Comparison of ENCODE assay signal across 12 cellular contexts in genomic region chr22:19419086-19419463, GRCh38. TPM values are rescaled to one million over a fixed set of nuclear protein-coding genes. Genes with fewer than 3 reads are reported as not detected.
DNase-seq lines count a peak whose midpoint lies in the region; ATAC-seq, FAIRE-seq and TF ChIP-seq lines count a peak whose summit lies in the region.
"Had no signal": no experiment of that assay in that cellular context is flagged by ENCODE, and none has a peak within 500 bp of the region (broad histone marks: within the 10 kb centered on the region; RNA-seq: fewer than 3 reads in every experiment).

No MANE protein-coding gene starts in this region.

- ATAC-seq in SK-N-SH treated with all-trans-retinoic acid at 6 μM for 48 hours: no peak

- no peak for FAIRE-seq in GM12891 (lab: Jason Lieb, UNC)

- peak; percentile 20 to 40 for DNase-seq in AML-193 (lab: John Stamatoyannopoulos, UW)
- no peak for DNase-seq in GM12891 (ENCODE audit: insufficient read length, low spot score)
- peak; percentile 99 for DNase-seq in OCI-M1 (lab: John Stamatoyannopoulos, UW)
- DNase-seq in erythroblast (lab: John Stamatoyannopoulos, UW): peak; percentile 83 to 92
- DNase-seq in LoVo (ENCODE audit: low spot score): no peak
- no peak for DNase-seq in stimulated activated CD4-positive, alpha-beta T cell treated with anti-CD3 and anti-CD28 coated beads, Interleukin-12 subunit alpha, Interleukin-12 subunit beta, amount 100 ng/mL, for 4 hours
- no peak for DNase-seq in iPS-NIHi11 (ENCODE audit: low spot score)
- DNase-seq: effector CD4-positive, alpha-beta T cell; glutamatergic neuron; HFFc6; NCI-H1436 treated with DMSO at 0.1 percent for 48 hours had no signal

- TF ChIP-seq POLR2A in GM12891 (IDR thresholded peaks at IDR 0.05; ENCODE audit: low read depth, low read length) (no peak), erythroblast (IDR thresholded peaks at IDR 0.05; ENCODE audit: low read length) (no peak)

TF ChIP-seq in GM12891, 5 proteins besides CTCF, POLR2A, EP300 and RAD21:
- TF ChIP-seq SPI1 (IDR thresholded peaks at IDR 0.05; ENCODE audit: low read depth, low read length): peak; percentile 77
- no peak for TF ChIP-seq PAX5 (IDR thresholded peaks at IDR 0.05; ENCODE audit: insufficient read depth, low read length, severe bottlenecking)

TF ChIP-seq in SK-N-SH treated with all-trans-retinoic acid at 6 μM for 48 hours, 23 proteins besides CTCF, POLR2A, EP300 and RAD21:
- no peak for TF ChIP-seq ZNF8 (CRISPR knock-in tag; IDR thresholded peaks at IDR 0.05)
- no peak for TF ChIP-seq RARB (CRISPR knock-in tag; IDR thresholded peaks at IDR 0.05)
- TF ChIP-seq POU6F1 (CRISPR knock-in tag; IDR thresholded peaks at IDR 0.05; ENCODE audit: borderline replicate concordance, low read depth): no peak
- no peak for TF ChIP-seq OSR1 (CRISPR knock-in tag; IDR thresholded peaks at IDR 0.05)
- no peak for TF ChIP-seq ZNF70 (CRISPR knock-in tag; IDR thresholded peaks at IDR 0.05)
- no peak for TF ChIP-seq TOX (CRISPR knock-in tag; IDR thresholded peaks at IDR 0.05; ENCODE audit: borderline replicate concordance)
- no peak for TF ChIP-seq CSRNP3 (CRISPR knock-in tag; IDR thresholded peaks at IDR 0.05)
- no peak for TF ChIP-seq ARNTL (CRISPR knock-in tag; IDR thresholded peaks at IDR 0.05; ENCODE audit: borderline replicate concordance, low read depth)
- TF ChIP-seq CSDC2 (CRISPR knock-in tag; IDR thresholded peaks at IDR 0.05): no peak
- no peak for TF ChIP-seq ZNF565 (CRISPR knock-in tag; conservative IDR thresholded peaks at IDR 0.05; ENCODE audit: low read depth)
- no peak for TF ChIP-seq TSHZ2 (CRISPR knock-in tag; IDR thresholded peaks at IDR 0.05)
- TF ChIP-seq ESRRG (CRISPR knock-in tag; IDR thresholded peaks at IDR 0.05): no peak
- TF ChIP-seq ZC3H10 (CRISPR knock-in tag; IDR thresholded peaks at IDR 0.05): no peak
- no peak for TF ChIP-seq ZFP30 (CRISPR knock-in tag; IDR thresholded peaks at IDR 0.05)

RNA-seq across cellular contexts. Expression of gene HIRA, which starts 12.5 kb away (rescaled TPM):
- 11.0 TPM for polyA plus RNA-seq in GM12891 (2012; ENCODE audit: low read depth, missing spikeins)

RNA-seq across cellular contexts. Expression of gene MRPL40, which starts 13.3 kb away (rescaled TPM):
- 46.5 TPM for polyA plus RNA-seq in GM12891 (2012; ENCODE audit: low read depth, missing spikeins)

RNA-seq across cellular contexts. Expression of gene C22orf39, which starts 28.4 kb away (rescaled TPM):
- polyA plus RNA-seq in GM12891 (2012; ENCODE audit: low read depth, missing spikeins): 18.7 TPM

RNA-seq across cellular contexts. Expression of gene UFD1, which starts 59.9 kb away (rescaled TPM):
- polyA plus RNA-seq in GM12891 (2012; ENCODE audit: low read depth, missing spikeins): 76.7 TPM

Comparison
In these comparisons a context has a peak if more than half of its experiments do, and no peak if none do; other contexts are left out.
1. DNase-seq: peak in AML-193 (2 of 2), OCI-M1 (single experiment) and erythroblast (2 of 2); none in GM12891 (single experiment), LoVo (single experiment), stimulated activated CD4-positive, alpha-beta T cell treated with anti-CD3 and anti-CD28 coated beads, Interleukin-12 subunit alpha, Interleukin-12 subunit beta, amount 100 ng/mL, for 4 hours (single experiment) and iPS-NIHi11 (single experiment).